ENCODE assay signal across 9 cellular contexts in the genomic region with DNA sequence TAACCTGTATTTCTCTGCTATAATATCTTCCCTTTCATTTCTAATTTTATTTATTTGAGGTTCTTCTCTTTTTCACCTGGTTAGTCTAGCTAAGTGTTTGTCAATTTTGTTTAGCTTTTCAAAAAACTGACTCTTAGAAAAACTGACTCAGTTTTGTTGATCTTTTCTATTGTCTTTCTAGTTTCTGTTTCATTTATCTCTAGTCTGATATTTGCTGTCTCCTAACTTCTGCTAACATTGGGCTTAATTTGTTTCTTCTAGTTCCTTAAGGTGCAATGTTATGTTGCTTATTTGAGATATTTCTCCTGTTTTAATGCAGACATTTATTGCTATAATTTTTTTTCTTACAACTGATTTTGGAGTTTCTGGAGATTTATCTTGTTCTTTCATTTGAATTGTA.
"Had no signal": no experiment of that assay in that cellular context is flagged by ENCODE, and none has a peak within 500 bp of the region (broad histone marks: within the 10 kb centered on the region; RNA-seq: fewer than 3 reads in every experiment).

No MANE protein-coding gene starts in this region.

- DNase-seq: GM23248, GOT3, H7, H9, HCEC 1CT, HFFc6 had no signal

- H3K4me3 ChIP-seq: GM23248, GM23338, HAP-1 had no signal

- H3K9ac ChIP-seq: GM23248 had no signal

- H3K4me2 ChIP-seq: GM23338 had no signal

- H3K36me3 ChIP-seq: HAP-1 had no signal

- H3K4me1 Mint-ChIP-seq: GM23338, H9 had no signal

- H3K27ac Mint-ChIP-seq: GM23338, H9, HFFc6 had no signal

- H3K4me1 ChIP-seq: HAP-1 had no signal

- H2AFZ ChIP-seq: GM23248, GM23338 had no signal

- H3K4me3 Mint-ChIP-seq: GM23338, H9, HFFc6 had no signal

- ATAC-seq: GM23338, HCT116 had no signal

- H3K9me3 ChIP-seq: HAP-1 had no signal

- H3K27ac ChIP-seq: GM23248 had no signal
